Comparison of ENCODE assay signal across 9 cellular contexts in the genomic region with DNA sequence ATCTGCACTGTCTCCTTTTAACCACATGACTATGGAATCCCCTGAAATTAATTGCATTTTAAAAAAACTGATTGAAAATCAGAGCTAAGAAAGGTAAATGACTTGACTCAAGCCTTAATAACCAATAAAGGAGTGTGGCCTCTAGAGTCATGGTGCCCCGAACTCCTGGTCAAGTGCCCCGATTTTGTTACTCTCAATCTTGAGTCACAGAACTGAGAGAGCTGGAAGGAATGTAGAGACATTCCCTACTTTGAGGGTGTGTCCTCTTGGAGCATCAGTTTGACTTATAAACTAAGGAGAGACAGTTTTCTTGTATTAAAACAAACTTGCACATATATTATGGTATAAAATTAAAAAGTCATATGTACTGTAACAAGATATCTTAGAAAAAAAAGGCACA. TPM values are rescaled to one million over a fixed set of nuclear protein-coding genes. Genes with fewer than 3 reads are reported as not detected.
DNase-seq lines count a peak whose midpoint lies in the region; ATAC-seq, FAIRE-seq and TF ChIP-seq lines count a peak whose summit lies in the region.
"Had no signal": no experiment of that assay in that cellular context is flagged by ENCODE, and none has a peak within 500 bp of the region (broad histone marks: within the 10 kb centered on the region; RNA-seq: fewer than 3 reads in every experiment).

No MANE protein-coding gene starts in this region.

- peaks cover 75% of the 10 kb centered on the region for H3K79me2 ChIP-seq in HepG2 (ENCODE audit: insufficient read depth, low read length)

- H3K27ac ChIP-seq in HepG2 (ENCODE audit: extremely low read length, insufficient read depth, low read length) (no peak overlapping the region), right lobe of liver (no peak overlapping the region)

- no peaks in the 10 kb centered on the region for H3K9me3 ChIP-seq in HepG2 (ENCODE audit: low read length)
- H3K9me3 ChIP-seq in right lobe of liver = no peaks in the 10 kb centered on the region

- H3K4me3 ChIP-seq in HepG2 (replicated peaks in 1 of 3; ENCODE audit: insufficient read depth in 1 of 3, low read depth in 2 of 3, low read length in 3 of 3) (peak overlapping the region; percentile 82 to 100 (median 91); a peak in 5 of 6 replicates), right lobe of liver (no peak overlapping the region), fibroblast of mammary gland (ENCODE audit: control insufficient read depth, low read depth, low read length) (peak overlapping the region; percentile 91)

- H3K4me1 ChIP-seq in HepG2 (ENCODE audit: insufficient read depth, low read length) (peaks cover 50% of the 10 kb centered on the region), right lobe of liver (peaks cover 0 to 37% (median 9%) of the 10 kb centered on the region in 4 donors)

- H4K20me1 ChIP-seq in HepG2 (ENCODE audit: insufficient read depth, low read length) = peaks cover 70% of the 10 kb centered on the region

- BruUV-seq in HepG2 (replicated peaks; lab: Mats Ljungman, UMichigan) = no TSS peak

- in situ Hi-C loops in HepG2 (cut with HindIII; ENCODE audit: extremely low pct_ligation_motif_present, low pct_unique_long_range_greater_than_20kb) = no loop called here

- CTCF ChIA-PET in HepG2 (lab: Yijun Ruan, JAX; ENCODE audit: low intra/inter-chr PET ratio, low total read pairs) = no interaction called here

- TF ChIP-seq EP300 in HepG2 (IDR thresholded peaks at IDR 0.05; ENCODE audit: low read depth in 2 of 2, low read length in 2 of 2) = no peak
- TF ChIP-seq EP300 in HepG2 (CRISPR knock-in tag; IDR thresholded peaks at IDR 0.05; ENCODE audit: borderline replicate concordance) = no peak

- H2AFZ ChIP-seq in HepG2 (ENCODE audit: low read length) = no peak overlapping the region

- FAIRE-seq in HepG2 (lab: Jason Lieb, UNC) = no peak

- peak overlapping the region; percentile 100 for H3K9ac ChIP-seq in HepG2 (ENCODE audit: insufficient read depth, low read depth, low read length)

- TF ChIP-seq RAD21 in HepG2 (CRISPR knock-in tag; IDR thresholded peaks at IDR 0.05) = no peak

- TF ChIP-seq POLR2A in HepG2 (IDR thresholded peaks at IDR 0.05; ENCODE audit: insufficient read depth in 1 of 2, low read depth in 2 of 2, low read length in 2 of 2) (no peak), right lobe of liver (IDR thresholded peaks at IDR 0.05) (no peak)

- ATAC-seq in HepG2 (no peak), right lobe of liver (no peak), GM21825 (IDR thresholded peaks at IDR 0.05; ENCODE audit: unreplicated experiment) (no peak)

- intact Hi-C loops in HepG2 (cut with micrococcal nuclease; ENCODE audit: unreplicated experiment) = no loop called here
- intact Hi-C loops in right lobe of liver (cut with DNase I) = no loop called here

- peaks cover 3 to 12% of the 10 kb centered on the region in 2 experiments; a peak in 4 of 5 replicates for H3K36me3 ChIP-seq in HepG2 (replicated peaks in 1 of 2; ENCODE audit: control insufficient read depth in 1 of 2, insufficient read depth in 2 of 2, low read length in 2 of 2)
- peaks cover 0 to under 1% (median 0%) of the 10 kb centered on the region in 4 donors for H3K36me3 ChIP-seq in right lobe of liver

- H3K4me2 ChIP-seq in HepG2 (ENCODE audit: low read depth, low read length) = peak overlapping the region; percentile 85

- WGBS in HepG2 (ENCODE audit: low lambda C conversion rate) = 16% methylated on average over 2 of the region's 2 CpGs
- WGBS in right lobe of liver (ENCODE audit: insufficient coverage, low coverage, low lambda C conversion rate, missing lambda C conversion rate) = 69% methylated on average over 2 of the region's 2 CpGs

- TF ChIP-seq CTCF in HepG2 (CRISPR knock-in tag; IDR thresholded peaks at IDR 0.05) = no peak
- no peak for TF ChIP-seq CTCF in right lobe of liver (IDR thresholded peaks at IDR 0.05)
- TF ChIP-seq CTCF in fibroblast of mammary gland (conservative IDR thresholded peaks at IDR 0.05; ENCODE audit: control insufficient read depth, insufficient read depth, low read depth, low read length) = no peak

- POLR2A ChIA-PET in HepG2 (lab: Yijun Ruan, JAX) = interaction anchor here (0.9 to 3.8 kb wide), 3 partner anchors 14 to 55 kb away, joined by 4 to 52 read pairs (median 6); partner anchors contain the start of gene TRMT61B

- H3K27me3 ChIP-seq in HepG2 (ENCODE audit: control insufficient read depth in 1 of 2, insufficient read depth in 2 of 2, low read length in 2 of 2) (no peaks in the 10 kb centered on the region; a peak in 1 of 5 replicates), right lobe of liver (no peaks in the 10 kb centered on the region)

- no peak for DNase-seq in HepG2 (ENCODE audit: low spot score)
- DNase-seq in right lobe of liver = no peak
- peak; percentile 42 for DNase-seq in RPMI7951 (ENCODE audit: low read depth)
- peak; percentile 67 for DNase-seq in fibroblast of mammary gland (ENCODE audit: low read depth)
- no peak for DNase-seq in CD1c-positive myeloid dendritic cell (ENCODE audit: extremely low spot score)
- DNase-seq in putamen (ENCODE audit: low spot score) = no peak
- DNase-seq in NK-92 (lab: John Stamatoyannopoulos, UW; ENCODE audit: unreplicated experiment) = no peak
- DNase-seq: NCI-H1436 treated with DMSO at 0.1 percent for 48 hours had no signal

RNA-seq across cellular contexts. Expression of gene WDR43, which starts 2.4 kb away (rescaled TPM):
- total RNA-seq in HepG2 (2016; rRNA removed; fragmentation: Illumina TruSeq; extraction: Trizol) = 167 and 253 TPM in 2 replicates
- 59.9 and 79.6 TPM in 2 replicates for total RNA-seq in HepG2 (2016; cell fraction: cytosol; rRNA removed; fragmentation: Illumina TruSeq; extraction: Trizol; ENCODE audit: low read depth)
- total RNA-seq in HepG2 (2016; cell fraction: insoluble cytoplasmic fraction; rRNA removed; fragmentation: Illumina TruSeq; extraction: Trizol) = 172 and 225 TPM in 2 replicates
- 56.9 and 74.1 TPM in 2 replicates for total RNA-seq in HepG2 (2016; cell fraction: membrane; rRNA removed; fragmentation: Illumina TruSeq; extraction: Trizol)
- total RNA-seq in HepG2 (2016; cell fraction: nucleus; rRNA removed; fragmentation: Illumina TruSeq; extraction: Trizol) = 121 and 138 TPM in 2 replicates
- 88.9 and 121 TPM in 2 replicates for polyA plus RNA-seq in HepG2 (2011; rRNA removed)
- 39.8 and 64.9 TPM in 2 replicates for polyA plus RNA-seq in HepG2 (2011; cell fraction: cytosol; rRNA removed)
- 67.2 and 70.8 TPM in 2 replicates for polyA plus RNA-seq in HepG2 (2011; cell fraction: nucleus; rRNA removed)
- 60.3 and 80.3 TPM in 2 replicates for polyA plus RNA-seq in HepG2 (2012)
- polyA plus RNA-seq in HepG2 (2016; cell fraction: cytosol; fragmentation: Illumina TruSeq; extraction: Trizol; ENCODE audit: low read depth) = 9.5 and 10.8 TPM in 2 replicates
- polyA plus RNA-seq in HepG2 (2016; cell fraction: insoluble cytoplasmic fraction; fragmentation: Illumina TruSeq; extraction: Trizol; ENCODE audit: low read depth) = 143 and 154 TPM in 2 replicates
- polyA plus RNA-seq in HepG2 (2016; cell fraction: membrane; fragmentation: Illumina TruSeq; extraction: Trizol; ENCODE audit: low read depth) = 17.2 and 23.0 TPM in 2 replicates
- polyA plus RNA-seq in HepG2 (2016; cell fraction: nucleus; fragmentation: Illumina TruSeq; extraction: Trizol; ENCODE audit: insufficient read depth, low read depth) = 126 and 131 TPM in 2 replicates
- polyA minus RNA-seq in HepG2 (2011; rRNA and poly(A)+ RNA removed; ENCODE audit: low replicate concordance) = 88.1 and 150 TPM in 2 replicates
- 100 and 113 TPM in 2 replicates for polyA minus RNA-seq in HepG2 (2011; cell fraction: cytosol; rRNA and poly(A)+ RNA removed)
- 160 and 248 TPM in 2 replicates for polyA minus RNA-seq in HepG2 (2011; cell fraction: nucleus; rRNA and poly(A)+ RNA removed)
- total RNA-seq in right lobe of liver = 10 to 100 TPM; 17.9 to 23.8 (median 22.5) TPM
- 42.5 and 49.0 TPM in 2 replicates for total RNA-seq in RPMI7951 (2014; rRNA removed; shearing (Covaris generic))

RNA-seq across cellular contexts. Expression of gene TRMT61B, which starts 26.8 kb away (rescaled TPM):
- 23.5 and 29.7 TPM in 2 replicates for total RNA-seq in HepG2 (2016; rRNA removed; fragmentation: Illumina TruSeq; extraction: Trizol)
- 14.6 and 25.8 TPM in 2 replicates for total RNA-seq in HepG2 (2016; cell fraction: cytosol; rRNA removed; fragmentation: Illumina TruSeq; extraction: Trizol; ENCODE audit: low read depth)
- 19.8 and 37.3 TPM in 2 replicates for total RNA-seq in HepG2 (2016; cell fraction: insoluble cytoplasmic fraction; rRNA removed; fragmentation: Illumina TruSeq; extraction: Trizol)
- 11.6 and 17.0 TPM in 2 replicates for total RNA-seq in HepG2 (2016; cell fraction: membrane; rRNA removed; fragmentation: Illumina TruSeq; extraction: Trizol)
- 18.5 and 19.2 TPM in 2 replicates for total RNA-seq in HepG2 (2016; cell fraction: nucleus; rRNA removed; fragmentation: Illumina TruSeq; extraction: Trizol)
- polyA plus RNA-seq in HepG2 (2011; rRNA removed) = 15.3 and 19.7 TPM in 2 replicates
- polyA plus RNA-seq in HepG2 (2011; cell fraction: cytosol; rRNA removed) = 8.7 and 11.6 TPM in 2 replicates
- 13.3 and 14.3 TPM in 2 replicates for polyA plus RNA-seq in HepG2 (2011; cell fraction: nucleus; rRNA removed)
- polyA plus RNA-seq in HepG2 (2012) = 18.4 and 19.0 TPM in 2 replicates
- 3.4 and 3.7 TPM in 2 replicates for polyA plus RNA-seq in HepG2 (2016; cell fraction: cytosol; fragmentation: Illumina TruSeq; extraction: Trizol; ENCODE audit: low read depth)
- polyA plus RNA-seq in HepG2 (2016; cell fraction: insoluble cytoplasmic fraction; fragmentation: Illumina TruSeq; extraction: Trizol; ENCODE audit: low read depth) = 36.4 and 36.6 TPM in 2 replicates
- polyA plus RNA-seq in HepG2 (2016; cell fraction: membrane; fragmentation: Illumina TruSeq; extraction: Trizol; ENCODE audit: low read depth) = 7.8 and 8.1 TPM in 2 replicates
- 38.0 and 40.7 TPM in 2 replicates for polyA plus RNA-seq in HepG2 (2016; cell fraction: nucleus; fragmentation: Illumina TruSeq; extraction: Trizol; ENCODE audit: insufficient read depth, low read depth)
- 8.9 and 10.3 TPM in 2 replicates for polyA minus RNA-seq in HepG2 (2011; rRNA and poly(A)+ RNA removed; ENCODE audit: low replicate concordance)
- polyA minus RNA-seq in HepG2 (2011; cell fraction: cytosol; rRNA and poly(A)+ RNA removed) = 8.7 and 13.5 TPM in 2 replicates
- 20.9 and 25.7 TPM in 2 replicates for polyA minus RNA-seq in HepG2 (2011; cell fraction: nucleus; rRNA and poly(A)+ RNA removed)
- 1 to 10 TPM; 6.4 to 9.5 (median 7.6) TPM for total RNA-seq in right lobe of liver
- total RNA-seq in RPMI7951 (2014; rRNA removed; shearing (Covaris generic)) = 14.5 and 29.2 TPM in 2 replicates

Comparison
In these comparisons a context has a peak if more than half of its experiments do, and no peak if none do; other contexts are left out.
1. H3K4me3 ChIP-seq: peak in HepG2 (3 of 3) and fibroblast of mammary gland (single experiment); none in right lobe of liver (0 of 3).
2. DNase-seq: peak in RPMI7951 (single experiment) and fibroblast of mammary gland (single experiment); none in HepG2 (single experiment), right lobe of liver (0 of 3), CD1c-positive myeloid dendritic cell (single experiment), putamen (single experiment) and NK-92 (single experiment).